21 cellular contexts compared by ENCODE assay signal in the genomic region with DNA sequence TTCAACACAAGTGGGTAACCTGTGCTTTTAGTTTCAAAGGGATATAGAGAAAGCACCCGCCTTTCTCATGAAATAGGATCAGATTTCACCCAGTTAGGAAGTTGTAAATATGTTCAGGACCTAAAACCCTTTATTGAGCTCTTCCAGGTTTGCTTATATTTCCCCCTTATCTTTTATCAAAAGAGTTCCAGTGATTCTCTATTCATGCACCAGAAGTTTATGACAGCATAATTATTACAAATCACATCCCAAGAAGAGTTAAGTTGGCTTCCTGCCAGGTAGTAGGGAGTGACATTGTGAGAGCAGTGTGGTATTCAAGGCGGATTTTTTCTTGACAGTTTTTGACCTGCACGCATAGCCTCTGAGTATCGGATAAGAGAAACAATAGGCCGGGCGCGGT.
DNase-seq lines count a peak whose midpoint lies in the region; ATAC-seq, FAIRE-seq and TF ChIP-seq lines count a peak whose summit lies in the region.
"Had no signal": no experiment of that assay in that cellular context is flagged by ENCODE, and none has a peak within 500 bp of the region (broad histone marks: within the 10 kb centered on the region; RNA-seq: fewer than 3 reads in every experiment).

No MANE protein-coding gene starts in this region.

- CTCF ChIA-PET in HEK293T (lab: Yijun Ruan, JAX) = no interaction called here
- CTCF ChIA-PET in activated CD4-positive, alpha-beta memory T cell treated with anti-CD3 and anti-CD28 coated beads for 36 hours (lab: Charles Lee) = no interaction called here

- POLR2A ChIA-PET in HEK293T (lab: Yijun Ruan, JAX) = no interaction called here
- POLR2A ChIA-PET in activated CD4-positive, alpha-beta memory T cell treated with anti-CD3 and anti-CD28 coated beads for 36 hours (lab: Charles Lee) = no interaction called here

- H3K4me1 Mint-ChIP-seq in activated CD4-positive, alpha-beta memory T cell treated with anti-CD3 and anti-CD28 coated beads for 36 hours (ENCODE audit: low read depth) = no peaks in the 10 kb centered on the region
- H3K4me1 Mint-ChIP-seq: B cell; stimulated activated naive CD8-positive, alpha-beta T cell treated with anti-CD3 and anti-CD28 coated beads, Interleukin-15, amount 100 ng/mL, for 72 hours had no signal

- DNase-seq in HEK293T (ENCODE audit: extremely low spot score) (no peak), NCI-H187 treated with DMSO at 0.1 percent for 48 hours (lab: John Stamatoyannopoulos, UW) (peak; percentile 97), small intestine (peak; percentile 79), NCI-H1694 treated with DMSO at 0.1 percent for 48 hours (lab: John Stamatoyannopoulos, UW) (no peak), GF-D8 (lab: John Stamatoyannopoulos, UW) (no peak)
- no peak for DNase-seq in activated CD4-positive, alpha-beta memory T cell treated with anti-CD3 and anti-CD28 coated beads for 36 hours
- DNase-seq: activated CD4-positive, alpha-beta T cell treated with anti-CD3 and anti-CD28 coated beads, Interleukin-2, amount 50 U/mL, for 1 hour; activated gamma-delta T cell treated with Interleukin-2 at 50 U/mL for 16 hours; amniotic stem cell; central memory CD4-positive, alpha-beta T cell; GDM1; lower lobe of right lung; NCI-H1930; pancreas; stimulated activated naive CD8-positive, alpha-beta T cell treated with anti-CD3 and anti-CD28 coated beads, Interleukin-15, amount 100 ng/mL, for 72 hours; SW 1271 had no signal

- H3K4me3 Mint-ChIP-seq in activated CD4-positive, alpha-beta memory T cell treated with anti-CD3 and anti-CD28 coated beads for 36 hours = no peak overlapping the region
- H3K4me3 Mint-ChIP-seq: B cell; stimulated activated naive CD8-positive, alpha-beta T cell treated with anti-CD3 and anti-CD28 coated beads, Interleukin-15, amount 100 ng/mL, for 72 hours had no signal

- 25 to 59% (median 42%) methylated on average over 7 of the region's 7 CpGs for WGBS in small intestine, 3 donors

- no peaks in the 10 kb centered on the region for H3K9me3 ChIP-seq in small intestine (ENCODE audit: control insufficient read depth, low read depth)
- H3K9me3 ChIP-seq: lower lobe of right lung, pancreas had no signal

- no peaks in the 10 kb centered on the region for H3K36me3 Mint-ChIP-seq in activated CD4-positive, alpha-beta memory T cell treated with anti-CD3 and anti-CD28 coated beads for 36 hours

- no peak overlapping the region for H3K27ac ChIP-seq in small intestine (ENCODE audit: low read depth in 1 of 2, low read length in 1 of 2)
- H3K27ac ChIP-seq: KMS-11, lower lobe of right lung, pancreas had no signal

- H3K4me3 ChIP-seq in small intestine (ENCODE audit: low read depth in 1 of 2, low read length in 2 of 2) = no peak overlapping the region
- H3K4me3 ChIP-seq: lower lobe of right lung, pancreas had no signal

- no peaks in the 10 kb centered on the region for H3K4me1 ChIP-seq in small intestine (ENCODE audit: control insufficient read depth in 2 of 2, insufficient read depth in 1 of 2, low read depth in 1 of 2, low read length in 1 of 2)
- H3K4me1 ChIP-seq: lower lobe of right lung, pancreas had no signal

- H3K9me3 Mint-ChIP-seq in activated CD4-positive, alpha-beta memory T cell treated with anti-CD3 and anti-CD28 coated beads for 36 hours = no peaks in the 10 kb centered on the region
- H3K9me3 Mint-ChIP-seq: stimulated activated naive CD8-positive, alpha-beta T cell treated with anti-CD3 and anti-CD28 coated beads, Interleukin-15, amount 100 ng/mL, for 72 hours had no signal

- ATAC-seq in SK-N-SH treated with all-trans-retinoic acid at 6 μM for 48 hours = no peak
- ATAC-seq: pancreas; stimulated activated naive CD8-positive, alpha-beta T cell treated with anti-CD3 and anti-CD28 coated beads, Interleukin-15, amount 100 ng/mL, for 72 hours had no signal

- intact Hi-C loops in activated CD4-positive, alpha-beta memory T cell treated with anti-CD3 and anti-CD28 coated beads for 36 hours (cut with micrococcal nuclease) = no loop called here

- H3K36me3 ChIP-seq in small intestine (ENCODE audit: control insufficient read depth in 2 of 2, insufficient read depth in 2 of 2, low read length in 2 of 2) = no peaks in the 10 kb centered on the region

- H3K27ac Mint-ChIP-seq in activated CD4-positive, alpha-beta memory T cell treated with anti-CD3 and anti-CD28 coated beads for 36 hours = no peak overlapping the region
- H3K27ac Mint-ChIP-seq: B cell; stimulated activated naive CD8-positive, alpha-beta T cell treated with anti-CD3 and anti-CD28 coated beads, Interleukin-15, amount 100 ng/mL, for 72 hours had no signal

- no peaks in the 10 kb centered on the region for H3K27me3 ChIP-seq in small intestine (ENCODE audit: control insufficient read depth in 2 of 2, insufficient read depth in 2 of 2, low read length in 2 of 2)
- H3K27me3 ChIP-seq: pancreas had no signal

- H3K27me3 Mint-ChIP-seq in activated CD4-positive, alpha-beta memory T cell treated with anti-CD3 and anti-CD28 coated beads for 36 hours = peaks cover 24% of the 10 kb centered on the region

- no peak for FAIRE-seq in small intestine (lab: Jason Lieb, UNC)
- FAIRE-seq: D721Med, GM12891, pancreas had no signal

TF ChIP-seq in HEK293T, 16 proteins besides CTCF, POLR2A, EP300 and RAD21:
- no peak for TF ChIP-seq CTBP1 (IDR thresholded peaks at IDR 0.05; ENCODE audit: borderline replicate concordance)
- TF ChIP-seq, protein P1, sequence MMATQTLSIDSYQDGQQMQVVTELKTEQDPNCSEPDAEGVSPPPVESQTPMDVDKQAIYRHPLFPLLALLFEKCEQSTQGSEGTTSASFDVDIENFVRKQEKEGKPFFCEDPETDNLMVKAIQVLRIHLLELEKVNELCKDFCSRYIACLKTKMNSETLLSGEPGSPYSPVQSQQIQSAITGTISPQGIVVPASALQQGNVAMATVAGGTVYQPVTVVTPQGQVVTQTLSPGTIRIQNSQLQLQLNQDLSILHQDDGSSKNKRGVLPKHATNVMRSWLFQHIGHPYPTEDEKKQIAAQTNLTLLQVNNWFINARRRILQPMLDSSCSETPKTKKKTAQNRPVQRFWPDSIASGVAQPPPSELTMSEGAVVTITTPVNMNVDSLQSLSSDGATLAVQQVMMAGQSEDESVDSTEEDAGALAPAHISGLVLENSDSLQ (IDR thresholded peaks at IDR 0.05) = peak; percentile 33; the same call in 1 of the 2 replicates

TF ChIP-seq in SK-N-SH treated with all-trans-retinoic acid at 6 μM for 48 hours, 23 proteins besides CTCF, POLR2A, EP300 and RAD21:
- TF ChIP-seq ISL1 (CRISPR knock-in tag; IDR thresholded peaks at IDR 0.05) (peak; percentile 89), ESRRG (CRISPR knock-in tag; IDR thresholded peaks at IDR 0.05) (no peak), TCF4 (CRISPR knock-in tag; IDR thresholded peaks at IDR 0.05; ENCODE audit: borderline replicate concordance) (0 out of 2 replicates have a peak, but pooled peaks have one; percentile 16), SNAI2 (CRISPR knock-in tag; IDR thresholded peaks at IDR 0.05) (0 out of 2 replicates have a peak, but pooled peaks have one; percentile 45)

Comparison
In these comparisons a context has a peak if more than half of its experiments do, and no peak if none do; other contexts are left out.
1. DNase-seq: peak in NCI-H187 treated with DMSO at 0.1 percent for 48 hours (single experiment) and small intestine (single experiment); none in HEK293T (single experiment), activated CD4-positive, alpha-beta memory T cell treated with anti-CD3 and anti-CD28 coated beads for 36 hours (single experiment), NCI-H1694 treated with DMSO at 0.1 percent for 48 hours (single experiment) and GF-D8 (single experiment).